In the genomic region with DNA sequence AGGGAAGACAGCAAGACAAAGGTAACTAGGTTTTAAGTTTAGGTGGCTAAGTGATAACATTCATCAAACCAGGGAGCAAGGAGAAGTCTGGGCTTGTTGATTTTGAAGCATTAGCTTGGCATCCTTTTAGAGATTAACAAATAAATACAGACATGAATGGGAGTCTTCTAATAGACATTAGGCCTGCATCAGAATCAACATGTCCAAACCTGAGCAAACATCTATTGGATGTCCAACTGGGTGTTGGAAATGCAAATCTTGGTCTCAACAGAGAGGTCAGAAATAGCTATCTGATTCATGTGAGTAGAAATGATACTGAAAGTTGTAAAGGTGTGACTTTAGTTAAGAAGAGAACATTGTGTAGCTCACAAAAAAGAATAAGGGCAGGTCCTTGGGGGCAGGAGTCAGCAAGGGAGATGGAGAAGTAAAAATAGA, we compare ENCODE assay signal across 12 cellular contexts.
A peak's percentile ranks its signal among the peaks of the same experiment; 100 is the strongest.
DNase-seq lines count a peak whose midpoint lies in the region; ATAC-seq and TF ChIP-seq lines count a peak whose summit lies in the region.
"Had no signal": no experiment of that assay in that cellular context is flagged by ENCODE, and none has a peak within 500 bp of the region (broad histone marks: within the 10 kb centered on the region; RNA-seq: fewer than 3 reads in every experiment).

No MANE protein-coding gene starts in this region.

- DNase-seq in GM06990 (ENCODE audit: extremely low read depth, insufficient read length) (peak; percentile 41), H7 (no peak), foreskin fibroblast (no peak), kidney tubule cell (ENCODE audit: low spot score) (no peak)
- DNase-seq in effector CD8-positive, alpha-beta T cell (lab: John Stamatoyannopoulos, UW), result no peak
- DNase-seq: activated CD8-positive, alpha-beta memory T cell treated with anti-CD3 and anti-CD28 coated beads, Interleukin-2, amount 50 U/mL, for 4 hours; naive thymus-derived CD8-positive, alpha-beta T cell had no signal

- no peaks in the 10 kb centered on the region for H3K27me3 ChIP-seq in GM06990 (replicated peaks; ENCODE audit: control insufficient read depth, insufficient read depth, low read length)
- H3K27me3 ChIP-seq in H7 (ENCODE audit: control insufficient read depth, insufficient read depth, low read length), result no peaks in the 10 kb centered on the region

- ATAC-seq in GM19324 (IDR thresholded peaks at IDR 0.05; ENCODE audit: low FRiP score, unreplicated experiment), result peak; percentile 93
- peak; percentile 84 for ATAC-seq in HG02642 (IDR thresholded peaks at IDR 0.05; ENCODE audit: poor library complexity, unreplicated experiment)
- peak; percentile 98 for ATAC-seq in HG03432 (IDR thresholded peaks at IDR 0.05; ENCODE audit: unreplicated experiment)
- ATAC-seq: K562; naive thymus-derived CD8-positive, alpha-beta T cell; Panc1 had no signal

- H3K36me3 ChIP-seq in GM06990 (ENCODE audit: control insufficient read depth, insufficient read depth, low read length) (no peaks in the 10 kb centered on the region), H7 (replicated peaks; ENCODE audit: control insufficient read depth, insufficient read depth, low read length) (no peaks in the 10 kb centered on the region)

- TF ChIP-seq CTCF in GM06990 (IDR thresholded peaks at IDR 0.05; ENCODE audit: insufficient read depth, low read length, poor library complexity, severe bottlenecking), result no peak
- no peak for TF ChIP-seq CTCF in foreskin fibroblast (IDR thresholded peaks at IDR 0.05; ENCODE audit: low read depth, low read length)

- H3K4me3 ChIP-seq in GM06990 (replicated peaks; ENCODE audit: low read depth, low read length) (no peak overlapping the region), H7 (ENCODE audit: insufficient read depth, low read depth, low read length) (no peak overlapping the region), foreskin fibroblast (ENCODE audit: low read depth in 1 of 2, low read length in 2 of 2) (no peak overlapping the region)
- H3K4me3 ChIP-seq: K562 had no signal
